Comparison of ENCODE assay signal across 8 cellular contexts in the genomic region with DNA sequence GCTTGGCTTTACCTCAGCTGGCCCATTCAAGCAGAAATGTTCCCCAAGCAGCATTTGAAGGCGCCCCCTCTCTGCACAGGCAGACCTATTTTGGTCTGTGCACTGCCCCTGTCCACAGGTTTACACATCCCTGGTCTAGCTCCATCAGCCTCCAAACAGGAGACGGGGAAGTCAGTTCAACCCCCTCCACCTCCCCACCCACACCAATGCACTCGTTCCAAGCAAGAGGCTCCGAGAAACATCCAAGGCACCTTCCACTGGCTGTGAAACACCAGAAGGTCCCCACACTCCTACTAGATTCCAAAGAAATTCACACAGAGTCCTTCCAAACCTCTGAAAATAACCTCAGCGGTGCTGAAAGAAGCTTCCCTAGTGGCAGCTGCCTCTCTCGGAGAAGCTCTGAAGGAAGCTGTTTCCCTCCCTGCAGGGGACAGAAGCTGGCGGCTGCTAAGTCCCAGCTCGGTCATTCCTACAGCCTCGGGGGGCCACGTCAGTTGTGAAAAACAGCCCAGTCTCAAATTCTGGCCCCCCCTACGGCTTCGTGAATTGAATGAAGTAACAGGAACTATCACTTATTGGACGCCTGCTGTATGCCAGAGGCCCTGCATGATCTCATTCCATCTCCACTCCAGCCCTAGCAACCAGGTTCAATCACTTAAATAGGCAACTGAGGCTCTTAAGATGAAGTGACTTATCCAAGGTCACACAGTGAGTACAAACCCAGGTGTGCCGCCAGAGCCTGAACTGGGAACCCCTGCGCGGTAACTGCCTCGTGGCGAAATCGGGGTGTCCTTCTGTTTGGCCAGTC. TPM values are rescaled to one million over a fixed set of nuclear protein-coding genes. Genes with fewer than 3 reads are reported as not detected.
DNase-seq lines count a peak whose midpoint lies in the region; ATAC-seq, FAIRE-seq and TF ChIP-seq lines count a peak whose summit lies in the region.

No MANE protein-coding gene starts in this region.

- peak overlapping the region; percentile 90 for H3K4me3 ChIP-seq in A673 (ENCODE audit: low read depth, low read length, poor library complexity, severe bottlenecking)
- peak overlapping the region; percentile 98 for H3K4me3 ChIP-seq in endodermal cell (ENCODE audit: low read length)

- TF ChIP-seq CTCF in A673 (conservative IDR thresholded peaks at IDR 0.05; ENCODE audit: low read depth, low read length) (no peak), endodermal cell (conservative IDR thresholded peaks at IDR 0.05) (no peak), nephron progenitor cell (IDR thresholded peaks at IDR 0.05) (no peak), D721Med (IDR thresholded peaks at IDR 0.05; ENCODE audit: insufficient read depth, missing control alignments) (no peak)

- POLR2A ChIA-PET in A673 (lab: Charles Lee; ENCODE audit: low non-redundant PET): no interaction called here

- H3K36me3 Mint-ChIP-seq in endodermal cell (ENCODE audit: low read depth) (no peaks in the 10 kb centered on the region), nephron progenitor cell (ENCODE audit: low read depth) (no peaks in the 10 kb centered on the region)

- peaks cover 8% of the 10 kb centered on the region for H3K4me1 ChIP-seq in A673 (ENCODE audit: insufficient read depth, low read length, poor library complexity, severe bottlenecking)
- peaks cover 6% of the 10 kb centered on the region for H3K4me1 ChIP-seq in endodermal cell (ENCODE audit: control insufficient read depth, insufficient read depth, low read length)

- H3K27ac Mint-ChIP-seq in endodermal cell: peak overlapping the region; percentile 92
- H3K27ac Mint-ChIP-seq in nephron progenitor cell: peak overlapping the region; percentile 78

- H3K27ac ChIP-seq in A673 (ENCODE audit: low read depth, low read length, poor library complexity, severe bottlenecking) (peak overlapping the region; percentile 100), endodermal cell (ENCODE audit: low read depth, low read length) (peak overlapping the region; percentile 100)

- H3K9me3 ChIP-seq in A673 (ENCODE audit: low read depth, low read length, poor library complexity, severe bottlenecking) (no peaks in the 10 kb centered on the region), endodermal cell (ENCODE audit: control insufficient read depth, low read length) (no peaks in the 10 kb centered on the region)

- FAIRE-seq in D721Med (lab: Jason Lieb, UNC): no peak

- H3K4me3 Mint-ChIP-seq in endodermal cell: peak overlapping the region; percentile 86
- H3K4me3 Mint-ChIP-seq in nephron progenitor cell: peak overlapping the region; percentile 99

- ATAC-seq in GM19043 (IDR thresholded peaks at IDR 0.05; ENCODE audit: low read depth, unreplicated experiment): peak; percentile 10
- no peak for ATAC-seq in HG02973 (IDR thresholded peaks at IDR 0.05; ENCODE audit: unreplicated experiment)

- peaks cover 2% of the 10 kb centered on the region for H3K9me3 Mint-ChIP-seq in endodermal cell
- no peaks in the 10 kb centered on the region for H3K9me3 Mint-ChIP-seq in nephron progenitor cell

- CTCF ChIA-PET in A673 (lab: Charles Lee): no interaction called here

- peaks cover 21% of the 10 kb centered on the region for H3K4me1 Mint-ChIP-seq in endodermal cell
- peaks cover 59% of the 10 kb centered on the region for H3K4me1 Mint-ChIP-seq in nephron progenitor cell

- H3K9ac ChIP-seq in endodermal cell (ENCODE audit: extremely low read depth, low read length, poor library complexity, severe bottlenecking): peak overlapping the region; percentile 97

- intact Hi-C loops in A673 (cut with micrococcal nuclease; ENCODE audit: unreplicated experiment): no loop called here

- no peaks in the 10 kb centered on the region for H3K27me3 ChIP-seq in A673 (replicated peaks; ENCODE audit: insufficient read depth, low read depth, low read length, poor library complexity)
- no peaks in the 10 kb centered on the region for H3K27me3 ChIP-seq in endodermal cell (ENCODE audit: control insufficient read depth, insufficient read depth, low read length, poor library complexity, severe bottlenecking)

- 1 to 9% methylated on average over 15 to 19 of the region's 19 CpGs for WGBS in endodermal cell (ENCODE audit: insufficient coverage in 1 of 2, insufficient read length in 1 of 2), 2 experiments

- H3K27me3 Mint-ChIP-seq in endodermal cell (ENCODE audit: insufficient read depth) (peaks cover 9% of the 10 kb centered on the region), nephron progenitor cell (ENCODE audit: low read depth, poor library complexity) (peaks cover 11% of the 10 kb centered on the region)

- TSS peak; percentile 32 for BruUV-seq in A673 (replicated peaks; lab: Mats Ljungman, UMichigan)

- no peak for DNase-seq in A673 (ENCODE audit: low spot score)
- peak; percentile 79 for DNase-seq in RKO (ENCODE audit: low spot score)
- peak; percentile 77 for DNase-seq in endodermal cell
- DNase-seq in nephron progenitor cell: no peak
- DNase-seq in D721Med (ENCODE audit: insufficient read length, low spot score): no peak
- DNase-seq in activated CD4-positive, CD25-positive, alpha-beta regulatory T cell treated with anti-CD3 and anti-CD28 coated beads, Interleukin-2, amount 50 U/mL, for 72 hours: no peak

- H3K36me3 ChIP-seq in A673 (ENCODE audit: insufficient read depth, low read length, poor library complexity, severe bottlenecking) (no peaks in the 10 kb centered on the region), endodermal cell (ENCODE audit: control insufficient read depth, insufficient read depth, low read length) (peaks cover 7% of the 10 kb centered on the region)

RNA-seq across cellular contexts. Expression of gene SPATA2, which starts 0.8 kb away (rescaled TPM):
- total RNA-seq in A673 (2021): 9.2 and 9.7 TPM in 2 replicates
- 10 to 100 TPM in 1 of 2 donors, 1 to 10 TPM in 1; 8.6 to 10.4 TPM for total RNA-seq in endodermal cell
- polyA plus RNA-seq in endodermal cell (2013, experiment 1 of 2): 10.2 TPM
- polyA plus RNA-seq in endodermal cell (2013, experiment 2 of 2): 8.3 TPM

RNA-seq across cellular contexts. Expression of gene RNF114, which starts 21.7 kb away (rescaled TPM):
- total RNA-seq in A673 (2021) (83.6 and 90.0 TPM in 2 replicates), endodermal cell (10 to 100 TPM; 48.8 to 52.5 TPM)
- 91.4 TPM for polyA plus RNA-seq in endodermal cell (2013, experiment 1 of 2)
- 92.1 TPM for polyA plus RNA-seq in endodermal cell (2013, experiment 2 of 2)

Comparison
In these comparisons a context has a peak if more than half of its experiments do, and no peak if none do; other contexts are left out.
1. DNase-seq: peak in RKO (single experiment) and endodermal cell (single experiment); none in A673 (single experiment), nephron progenitor cell (single experiment), D721Med (single experiment) and activated CD4-positive, CD25-positive, alpha-beta regulatory T cell treated with anti-CD3 and anti-CD28 coated beads, Interleukin-2, amount 50 U/mL, for 72 hours (single experiment).